ENCODE assay signal across 8 cellular contexts in genomic region chr1:206912445-206913095, GRCh38. TPM values are rescaled to one million over a fixed set of nuclear protein-coding genes. Genes with fewer than 3 reads are reported as not detected.
DNase-seq lines count a peak whose midpoint lies in the region; ATAC-seq and TF ChIP-seq lines count a peak whose summit lies in the region.

No MANE protein-coding gene starts in this region.

- peaks cover 0 to 32% (median 10%) of the 10 kb centered on the region in 3 donors for H3K4me1 ChIP-seq in gastroesophageal sphincter
- no peaks in the 10 kb centered on the region for H3K4me1 ChIP-seq in osteoblast (ENCODE audit: insufficient read depth, low read length)

- H3K36me3 ChIP-seq in gastroesophageal sphincter (no peaks in the 10 kb centered on the region), osteoblast (ENCODE audit: insufficient read depth, low read length) (no peaks in the 10 kb centered on the region)

- H3K27me3 Mint-ChIP-seq in activated naive CD4-positive, alpha-beta T cell treated with anti-CD3 and anti-CD28 coated beads, Interleukin-2, amount 10 ng/mL, durations not matched to agents 7 days and 5 days: no peaks in the 10 kb centered on the region

- DNase-seq in AML-193 (lab: John Stamatoyannopoulos, UW) (peak; percentile 65 to 67), NAMALWA (ENCODE audit: low spot score) (peak; percentile 88), RWPE1 (ENCODE audit: low spot score) (peak; percentile 91), osteoblast (ENCODE audit: insufficient read length, low spot score, missing footprints) (peak; percentile 92)
- peak; percentile 75 for DNase-seq in activated naive CD4-positive, alpha-beta T cell treated with anti-CD3 and anti-CD28 coated beads, Interleukin-2, amount 10 ng/mL, durations not matched to agents 7 days and 5 days

- TF ChIP-seq POLR2A in gastroesophageal sphincter (IDR thresholded peaks at IDR 0.05): no peak

- H3K79me2 ChIP-seq in osteoblast (ENCODE audit: insufficient read depth, low read length): no peaks in the 10 kb centered on the region

- POLR2A ChIA-PET in RWPE1 (lab: Yijun Ruan, JAX; ENCODE audit: low non-redundant PET): interaction anchor here (0.7 to 1.0 kb wide), 2 partner anchors 15 to 70 kb away, joined by 3 to 4 read pairs; no protein-coding TSS in a partner anchor

- ATAC-seq in GM18909 (IDR thresholded peaks at IDR 0.05; ENCODE audit: poor library complexity, unreplicated experiment): peak; percentile 54
- peak; percentile 62 for ATAC-seq in gastroesophageal sphincter
- ATAC-seq in HG02840 (IDR thresholded peaks at IDR 0.05; ENCODE audit: low FRiP score, unreplicated experiment): no peak

- H3K27ac ChIP-seq in RWPE1: no peak overlapping the region
- H3K27ac ChIP-seq in gastroesophageal sphincter: no peak overlapping the region
- H3K27ac ChIP-seq in osteoblast (ENCODE audit: low read depth, low read length): no peak overlapping the region

- TF ChIP-seq EP300 in gastroesophageal sphincter (IDR thresholded peaks at IDR 0.05): no peak

- no peak overlapping the region for H3K4me2 ChIP-seq in osteoblast (ENCODE audit: insufficient read depth, low read length)

- CTCF ChIA-PET in RWPE1 (lab: Yijun Ruan, JAX): interaction anchor here (0.5 to 3.4 kb wide), 40 partner anchors 9 to 490 kb away, joined by 3 to 34 read pairs (median 5); partner anchors contain the start of genes DYRK3, FCMR and IL20
- CTCF ChIA-PET in activated naive CD4-positive, alpha-beta T cell treated with anti-CD3 and anti-CD28 coated beads, Interleukin-2, amount 10 ng/mL, durations not matched to agents 7 days and 5 days (lab: Charles Lee): interaction anchor here (0.6 to 13.0 kb wide), 58 partner anchors 9 to 587 kb away, joined by 3 to 233 read pairs (median 4); partner anchors contain the start of genes FCMR, IL10, IL20 and IL24

- no peak overlapping the region for H2AFZ ChIP-seq in osteoblast (ENCODE audit: low read length)

- H3K27ac Mint-ChIP-seq in activated naive CD4-positive, alpha-beta T cell treated with anti-CD3 and anti-CD28 coated beads, Interleukin-2, amount 10 ng/mL, durations not matched to agents 7 days and 5 days: peak overlapping the region; percentile 28

- H4K20me1 ChIP-seq in osteoblast (ENCODE audit: insufficient read depth, low read length): no peaks in the 10 kb centered on the region

- peaks cover 91% of the 10 kb centered on the region for H3K4me1 Mint-ChIP-seq in activated naive CD4-positive, alpha-beta T cell treated with anti-CD3 and anti-CD28 coated beads, Interleukin-2, amount 10 ng/mL, durations not matched to agents 7 days and 5 days

- H3K9me3 ChIP-seq in gastroesophageal sphincter (no peaks in the 10 kb centered on the region), osteoblast (ENCODE audit: low read depth, low read length) (no peaks in the 10 kb centered on the region)

- H3K4me3 ChIP-seq in gastroesophageal sphincter (no peak overlapping the region), osteoblast (ENCODE audit: insufficient read depth, low read length) (no peak overlapping the region)

- WGBS in gastroesophageal sphincter (ENCODE audit: low coverage in 1 of 2), 2 donors: 13 to 18% methylated on average over 4 to 7 of the region's 7 CpGs

- H3K4me3 Mint-ChIP-seq in activated naive CD4-positive, alpha-beta T cell treated with anti-CD3 and anti-CD28 coated beads, Interleukin-2, amount 10 ng/mL, durations not matched to agents 7 days and 5 days: no peak overlapping the region

- peaks cover 66% of the 10 kb centered on the region for H3K27me3 ChIP-seq in gastroesophageal sphincter
- H3K27me3 ChIP-seq in osteoblast (ENCODE audit: insufficient read depth, low read length): peaks cover 50% of the 10 kb centered on the region

- no peaks in the 10 kb centered on the region for H3K9me3 Mint-ChIP-seq in activated naive CD4-positive, alpha-beta T cell treated with anti-CD3 and anti-CD28 coated beads, Interleukin-2, amount 10 ng/mL, durations not matched to agents 7 days and 5 days

- peaks cover 88% of the 10 kb centered on the region for H3K36me3 Mint-ChIP-seq in activated naive CD4-positive, alpha-beta T cell treated with anti-CD3 and anti-CD28 coated beads, Interleukin-2, amount 10 ng/mL, durations not matched to agents 7 days and 5 days

- TF ChIP-seq CTCF in RWPE1 (conservative IDR thresholded peaks at IDR 0.05; ENCODE audit: low read depth) (peak; percentile 83), gastroesophageal sphincter (IDR thresholded peaks at IDR 0.05) (peak; percentile 86 to 93 (median 88)), osteoblast (IDR thresholded peaks at IDR 0.05; ENCODE audit: extremely low read depth, low read depth, low read length) (peak; percentile 86)

RNA-seq across cellular contexts. Expression of gene FCMR, which starts 9.2 kb away (rescaled TPM):
- total RNA-seq in gastroesophageal sphincter (1 to 10 TPM in 3 of 4 donors, not detected in 1; 1.0 to 4.1 (median 1.6) TPM), osteoblast (0.29 TPM in 1 of 2 replicates, not detected in the other)

RNA-seq across cellular contexts. Expression of gene IL24, which starts 15.3 kb away (rescaled TPM):
- total RNA-seq in gastroesophageal sphincter (not detected), osteoblast (not detected in 2 replicates)

RNA-seq across cellular contexts. Expression of gene PIGR, which starts 33.7 kb away (rescaled TPM):
- 100 to 1,000 TPM in 1 of 4 donors, under 1 TPM in 3; 0.16 to 256 (median 0.35) TPM for total RNA-seq in gastroesophageal sphincter
- total RNA-seq in osteoblast: not detected in 2 replicates

RNA-seq across cellular contexts. Expression of gene IL20, which starts 47.1 kb away (rescaled TPM):
- total RNA-seq in gastroesophageal sphincter: not detected
- total RNA-seq in osteoblast: not detected in 2 replicates

RNA-seq across cellular contexts. Expression of gene FCAMR, which starts 57.7 kb away (rescaled TPM):
- under 1 TPM in 1 of 4 donors, not detected in 3; 0.39 TPM for total RNA-seq in gastroesophageal sphincter
- total RNA-seq in osteoblast: not detected in 2 replicates
